26 cellular contexts compared by ENCODE assay signal in genomic region chr20:50218987-50219435, GRCh38. TPM values are rescaled to one million over a fixed set of nuclear protein-coding genes. Genes with fewer than 3 reads are reported as not detected.
A peak's percentile ranks its signal among the peaks of the same experiment; 100 is the strongest.
DNase-seq lines count a peak whose midpoint lies in the region; ATAC-seq, FAIRE-seq and TF ChIP-seq lines count a peak whose summit lies in the region.
"Had no signal": no experiment of that assay in that cellular context is flagged by ENCODE, and none has a peak within 500 bp of the region (broad histone marks: within the 10 kb centered on the region; RNA-seq: fewer than 3 reads in every experiment).

No MANE protein-coding gene starts in this region.

- peak overlapping the region; percentile 61; the same call in 1 of the 2 replicates for H3K14ac ChIP-seq in IMR-90 (replicated peaks; ENCODE audit: low read depth, low read length)

- CTCF ChIA-PET in IMR-90 (lab: Yijun Ruan, JAX): no interaction called here

- H3K4me2 ChIP-seq in IMR-90 (ENCODE audit: low read depth, low read length): no peak overlapping the region

- no peak overlapping the region for H2BK5ac ChIP-seq in IMR-90 (ENCODE audit: low read depth, low read length, poor library complexity, severe bottlenecking)

- H2BK20ac ChIP-seq in IMR-90 (ENCODE audit: low read depth, low read length): no peak overlapping the region

- H4K20me1 ChIP-seq in IMR-90 (ENCODE audit: insufficient read depth, low read length): no peaks in the 10 kb centered on the region

- H2BK15ac ChIP-seq in IMR-90 (ENCODE audit: low read depth, low read length): peak overlapping the region; percentile 58; the same call in 1 of the 3 replicates

- H3K9me3 ChIP-seq in IMR-90 (ENCODE audit: control insufficient read depth, insufficient read depth, low read length) (peaks cover 4% of the 10 kb centered on the region; the same call in 1 of the 2 replicates), body of pancreas (no peaks in the 10 kb centered on the region), kidney (ENCODE audit: control insufficient read depth in 1 of 2, low read length in 2 of 2) (no peaks in the 10 kb centered on the region), thyroid gland (no peaks in the 10 kb centered on the region)
- H3K9me3 ChIP-seq: testis had no signal

- H3K27me3 ChIP-seq in IMR-90 (ENCODE audit: control insufficient read depth, insufficient read depth, low read length): no peaks in the 10 kb centered on the region; the same call in 1 of the 2 replicates
- H3K27me3 ChIP-seq in body of pancreas: no peaks in the 10 kb centered on the region
- no peaks in the 10 kb centered on the region for H3K27me3 ChIP-seq in thyroid gland
- H3K27me3 ChIP-seq: MG63, testis had no signal

- peaks cover 6% of the 10 kb centered on the region for H3K4me1 ChIP-seq in IMR-90 (ENCODE audit: control insufficient read depth, insufficient read depth, low read length)
- H3K4me1 ChIP-seq in body of pancreas: peaks cover 13% of the 10 kb centered on the region
- H3K4me1 ChIP-seq in kidney (ENCODE audit: control insufficient read depth in 1 of 2, insufficient read depth in 1 of 2, low read depth in 1 of 2, low read length in 2 of 2): no peaks in the 10 kb centered on the region
- H3K4me1 ChIP-seq in thyroid gland: peaks cover 0 to 10% of the 10 kb centered on the region in 2 donors

- TF ChIP-seq RAD21 in IMR-90 (IDR thresholded peaks at IDR 0.05; ENCODE audit: low read length): no peak

- H2BK120ac ChIP-seq in IMR-90 (ENCODE audit: low read depth, low read length): peak overlapping the region; percentile 42; the same call in 1 of the 2 replicates

- no peak for FAIRE-seq in kidney (lab: Jason Lieb, UNC)
- FAIRE-seq: G401.6, islet of Langerhans, small intestine had no signal

- peaks cover 9% of the 10 kb centered on the region for H3K9me1 ChIP-seq in IMR-90 (ENCODE audit: insufficient read depth, low read length)

- H3K4ac ChIP-seq in IMR-90 (ENCODE audit: low read depth, low read length): peak overlapping the region; percentile 37; the same call in 1 of the 2 replicates

- in situ Hi-C loops in IMR-90 (cut with MboI; ENCODE audit: low sequenced_read_pairs): no loop called here

- no peak overlapping the region; a peak in 1 of 4 replicates for H4K8ac ChIP-seq in IMR-90 (ENCODE audit: low read depth in 2 of 2, low read length in 2 of 2)

- BruUV-seq in IMR-90 (replicated peaks; lab: Mats Ljungman, UMichigan): no TSS peak

- H3K79me1 ChIP-seq in IMR-90 (ENCODE audit: low read depth in 1 of 2, low read length in 2 of 2): peaks cover 0 to 4% of the 10 kb centered on the region in 2 experiments; a peak in 2 of 4 replicates

- H2AFZ ChIP-seq in IMR-90 (replicated peaks; ENCODE audit: low read length, poor library complexity): no peak overlapping the region

- ATAC-seq in IMR-90 (ENCODE audit: low read depth) (no peak), body of pancreas (peak; percentile 71), HG03520 (IDR thresholded peaks at IDR 0.05; ENCODE audit: unreplicated experiment) (no peak)
- ATAC-seq: activated CD4-positive, CD25-positive, alpha-beta regulatory T cell treated with anti-CD3 and anti-CD28 coated beads, Interleukin-2, amount 50 U/mL, for 24 hours; activated CD8-positive, alpha-beta T cell treated with anti-CD3 and anti-CD28 coated beads, Interleukin-2, amount 10 ng/mL, durations not matched to agents 7 days and 5 days; stimulated activated naive B cell treated with anti-CD40 and anti-IgM and Interleukin-4, amounts not matched to agents 10 μg/mL and 1 μg/mL and 100 μg/mL, for 72 hours had no signal

- no CpG with 5 or more reads among the region's 5 CpGs for WGBS in IMR-90 (ENCODE audit: extremely low coverage in 2 of 2, insufficient read length in 1 of 2), 2 experiments
- 66 to 70% methylated on average over 4 to 5 of the region's 5 CpGs for WGBS in body of pancreas, 2 donors
- WGBS in thyroid gland, 2 donors: 18 to 29% methylated on average over 5 of the region's 5 CpGs

- H2AK9ac ChIP-seq in IMR-90 (replicated peaks; ENCODE audit: low read depth, low read length, poor library complexity): no peak overlapping the region

- POLR2A ChIA-PET in IMR-90 (lab: Charles Lee; ENCODE audit: unreplicated experiment): no interaction called here

- H3K23ac ChIP-seq in IMR-90 (ENCODE audit: low read depth, low read length): peak overlapping the region; percentile 53; the same call in 1 of the 2 replicates

- H3K56ac ChIP-seq in IMR-90 (ENCODE audit: extremely low read depth, insufficient read depth, low read length): no peak overlapping the region

- DNase-seq in IMR-90 (no peak), body of pancreas (peak in 3 of 4 donors; percentile 28 to 50 (median 46)), kidney (peak; percentile 70), thyroid gland (peak; percentile 78 to 85), Kasumi-1 (lab: John Stamatoyannopoulos, UW) (no peak), midbrain (lab: John Stamatoyannopoulos, UW) (no peak)
- DNase-seq: activated CD8-positive, alpha-beta T cell treated with anti-CD3 and anti-CD28 coated beads, Interleukin-2, amount 10 ng/mL, durations not matched to agents 7 days and 5 days; activated naive CD4-positive, alpha-beta T cell treated with Interleukin-2 at 50 U/mL for 16 hours; activated T-cell treated with anti-CD3 and anti-CD28 coated beads, Interleukin-2, amount 50 U/mL, for 24 hours; anterior cingulate cortex; CD4-positive, alpha-beta memory T cell; DMS153; foreskin melanocyte; hippocampal formation; mammary epithelial cell; NCI-H1417 treated with DMSO at 0.1 percent for 48 hours; NCI-H526 treated with DMSO at 0.1 percent for 48 hours; small intestine; stimulated activated naive B cell treated with anti-CD40 and anti-IgM and Interleukin-4, amounts not matched to agents 10 μg/mL and 1 μg/mL and 100 μg/mL, for 72 hours; testis had no signal

- H4K91ac ChIP-seq in IMR-90 (ENCODE audit: insufficient read depth, low read depth, low read length): no peak overlapping the region

- intact Hi-C loops in IMR-90 (cut with micrococcal nuclease): no loop called here
- intact Hi-C loops in body of pancreas (cut with DNase I): no loop called here
- intact Hi-C loops in kidney (cut with DNase I): no loop called here
- intact Hi-C loops in thyroid gland (cut with DNase I): no loop called here

- H4K5ac ChIP-seq in IMR-90 (ENCODE audit: low read depth, low read length): no peak overlapping the region

- no peak overlapping the region for H3K18ac ChIP-seq in IMR-90 (ENCODE audit: low read depth, low read length)

- dilution Hi-C loops in IMR-90 (cut with HindIII; ENCODE audit: low sequenced_read_pairs, unreplicated experiment): no loop called here

- no peak for TF ChIP-seq CTCF in IMR-90 (conservative IDR thresholded peaks at IDR 0.05; ENCODE audit: low read depth, low read length)
- TF ChIP-seq CTCF in body of pancreas (IDR thresholded peaks at IDR 0.05): no peak
- TF ChIP-seq CTCF in kidney (IDR thresholded peaks at IDR 0.05; ENCODE audit: borderline replicate concordance, extremely low read depth, insufficient read depth): no peak
- no peak for TF ChIP-seq CTCF in thyroid gland (IDR thresholded peaks at IDR 0.05)

- H3K27ac ChIP-seq in IMR-90 (ENCODE audit: insufficient read depth, low read length) (no peak overlapping the region), body of pancreas (peak overlapping the region in 3 of 4 donors; percentile 33 to 52 (median 45)), kidney (ENCODE audit: low read depth in 2 of 2, low read length in 2 of 2) (no peak overlapping the region), thyroid gland (peak overlapping the region in 1 of 3 donors; percentile 25)
- H3K27ac ChIP-seq: epithelial cell of prostate, testis had no signal

- peak overlapping the region; percentile 93 for H2AK5ac ChIP-seq in IMR-90 (ENCODE audit: low read depth, low read length)

- H3K4me3 ChIP-seq in IMR-90 (ENCODE audit: insufficient read depth, low read depth, low read length) (no peak overlapping the region), body of pancreas (no peak overlapping the region), kidney (ENCODE audit: low read length in 2 of 2) (no peak overlapping the region), thyroid gland (replicated peaks in 1 of 3) (no peak overlapping the region)
- H3K4me3 ChIP-seq: MG63, testis had no signal

- TF ChIP-seq POLR2A in IMR-90 (IDR thresholded peaks at IDR 0.05; ENCODE audit: low read depth, low read length) (no peak), body of pancreas (IDR thresholded peaks at IDR 0.05) (no peak), thyroid gland (IDR thresholded peaks at IDR 0.05) (peak in 1 of 2 donors; percentile 54)

- H3K9ac ChIP-seq in IMR-90 (ENCODE audit: low read depth, low read length) (no peak overlapping the region), kidney (ENCODE audit: low read length in 2 of 2) (no peak overlapping the region)

- no peaks in the 10 kb centered on the region for H3K36me3 ChIP-seq in IMR-90 (ENCODE audit: control insufficient read depth, insufficient read depth, low read length)
- H3K36me3 ChIP-seq in body of pancreas (replicated peaks in 1 of 2; ENCODE audit: insufficient read depth in 1 of 2, low read depth in 2 of 2): no peaks in the 10 kb centered on the region
- H3K36me3 ChIP-seq in kidney (ENCODE audit: control insufficient read depth in 1 of 2, insufficient read depth in 2 of 2, low read length in 2 of 2): no peaks in the 10 kb centered on the region
- no peaks in the 10 kb centered on the region for H3K36me3 ChIP-seq in thyroid gland
- H3K36me3 ChIP-seq: MG63 had no signal

TF ChIP-seq in IMR-90, 13 proteins besides CTCF, POLR2A, EP300 and RAD21:
- TF ChIP-seq RFX5 (IDR thresholded peaks at IDR 0.05; ENCODE audit: low read depth, low read length): no peak
- no peak for TF ChIP-seq FOS (IDR thresholded peaks at IDR 0.05; ENCODE audit: low read depth, low read length)
- TF ChIP-seq MAZ (IDR thresholded peaks at IDR 0.05; ENCODE audit: borderline replicate concordance, low read depth, low read length): no peak
- no peak for TF ChIP-seq NFE2L2 (IDR thresholded peaks at IDR 0.05; ENCODE audit: low read depth, low read length)
- no peak for TF ChIP-seq BHLHE40 (IDR thresholded peaks at IDR 0.05; ENCODE audit: low read depth, low read length)

RNA-seq across cellular contexts. Expression of gene CEBPB, which starts 28.4 kb away (rescaled TPM):
- total RNA-seq in IMR-90 (2012; rRNA removed) (3.4 and 6.9 TPM in 2 replicates), body of pancreas (100 to 1,000 TPM in 1 of 2 donors, 10 to 100 TPM in 1; 47.7 to 104 TPM), kidney (81.4 TPM), thyroid gland (100 to 1,000 TPM in 3 of 4 donors, 10 to 100 TPM in 1; 61.7 to 132 (median 104) TPM)
- polyA plus RNA-seq in IMR-90 (2012; rRNA removed) (17.4 and 33.6 TPM in 2 replicates), kidney (ENCODE audit: insufficient read depth, low read depth, low replicate concordance) (33.6 TPM)
- 18.5 and 103 TPM in 2 replicates for polyA plus RNA-seq in IMR-90 (2012; cell fraction: cytosol; rRNA removed)
- polyA plus RNA-seq in IMR-90 (2012; cell fraction: nucleus; rRNA removed; ENCODE audit: low replicate concordance): 98.3 and 167 TPM in 2 replicates

Comparison
In these comparisons a context has a peak if more than half of its experiments do, and no peak if none do; other contexts are left out.
1. DNase-seq: peak in body of pancreas (3 of 4), kidney (single experiment) and thyroid gland (2 of 2); none in IMR-90 (single experiment), Kasumi-1 (0 of 2) and midbrain (single experiment).
2. H3K27ac ChIP-seq: peak in body of pancreas (3 of 4); none in IMR-90 (single experiment) and kidney (0 of 2).